ENCODE assay signal across 1 cellular context in genomic region chr2:61700465-61700864, GRCh38.
TF ChIP-seq lines count a peak whose summit lies in the region.

No MANE protein-coding gene starts in this region.

TF ChIP-seq in GM23338, 12 proteins besides CTCF, POLR2A, EP300 and RAD21 (continued from another document):
- no peak for TF ChIP-seq ZNF462 (CRISPR knock-in tag; IDR thresholded peaks at IDR 0.05)
- no peak for TF ChIP-seq EZH2 (IDR thresholded peaks at IDR 0.05; ENCODE audit: low read depth, unreplicated experiment)
- TF ChIP-seq STAT1 (IDR thresholded peaks at IDR 0.05; ENCODE audit: unreplicated experiment) = no peak
- no peak for TF ChIP-seq POLR2AphosphoS5 (IDR thresholded peaks at IDR 0.05; ENCODE audit: low read depth)
- no peak for TF ChIP-seq REST (IDR thresholded peaks at IDR 0.05; ENCODE audit: unreplicated experiment)
- no peak for TF ChIP-seq CREB1 (CRISPR knock-in tag; IDR thresholded peaks at IDR 0.05; ENCODE audit: low read depth)
